In the genomic region with DNA sequence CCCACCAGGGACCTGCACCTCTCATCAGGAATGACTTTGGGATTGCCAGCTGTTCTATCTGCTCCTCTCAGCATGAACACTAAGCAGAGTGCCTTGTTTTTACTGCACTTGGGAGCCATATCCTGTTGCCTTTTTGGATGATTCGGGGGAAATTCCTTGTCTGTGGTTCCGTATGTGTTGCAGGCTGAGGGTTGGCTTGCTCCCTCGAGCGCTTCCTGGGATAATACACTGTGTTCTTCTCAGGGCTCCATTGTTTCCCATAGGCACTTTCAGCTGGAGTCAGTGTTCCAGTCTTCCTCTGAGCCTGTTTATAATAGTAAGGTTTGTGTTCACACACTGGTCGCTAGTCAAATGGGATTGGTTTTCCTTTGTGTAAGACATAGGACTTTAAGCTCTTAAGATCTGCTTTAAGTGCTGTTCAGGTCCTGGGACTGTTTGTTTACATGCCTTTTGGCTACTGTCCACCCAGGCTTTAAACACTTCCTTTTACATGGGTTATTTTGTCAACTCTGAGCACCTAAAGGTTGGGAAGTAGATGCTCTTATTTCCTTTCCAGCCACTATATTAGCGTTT, we compare ENCODE assay signal across 9 cellular contexts. TPM values are rescaled to one million over a fixed set of nuclear protein-coding genes. Genes with fewer than 3 reads are reported as not detected.
A peak's percentile ranks its signal among the peaks of the same experiment; 100 is the strongest.
DNase-seq lines count a peak whose midpoint lies in the region; FAIRE-seq and TF ChIP-seq lines count a peak whose summit lies in the region.
"Had no signal": no experiment of that assay in that cellular context is flagged by ENCODE, and none has a peak within 500 bp of the region (broad histone marks: within the 10 kb centered on the region; RNA-seq: fewer than 3 reads in every experiment).

No MANE protein-coding gene starts in this region.

- intact Hi-C loops in stomach (cut with DNase I; ENCODE audit: low total_unique reads): no loop called here

- H2AFZ ChIP-seq in keratinocyte (ENCODE audit: control insufficient read depth, low read length): peak overlapping the region; percentile 66

- H3K4me2 ChIP-seq in keratinocyte (ENCODE audit: control insufficient read depth, extremely low read depth, insufficient read depth, low read depth, low read length): peak overlapping the region; percentile 53

- H3K9me3 ChIP-seq in HUES64 (ENCODE audit: insufficient read depth, low read depth, low read length): no peaks in the 10 kb centered on the region
- no peaks in the 10 kb centered on the region for H3K9me3 ChIP-seq in keratinocyte (ENCODE audit: control insufficient read depth, low read depth, low read length)
- H3K9me3 ChIP-seq in stomach: no peaks in the 10 kb centered on the region
- H3K9me3 ChIP-seq: ascending aorta had no signal

- DNase-seq in SK-MEL-5 (ENCODE audit: low read depth, low spot score): peak; percentile 16
- no peak for DNase-seq in keratinocyte (ENCODE audit: low read depth, low spot score)
- no peak for DNase-seq in stomach
- DNase-seq in stimulated activated CD4-positive, alpha-beta T cell treated with anti-CD3 and anti-CD28 coated beads, Interleukin-2, amount 100 ng/mL, for 24 hours: no peak
- no peak for DNase-seq in nucleus accumbens (lab: John Stamatoyannopoulos, UW)
- no peak for DNase-seq in T-helper 2 cell
- DNase-seq: immature natural killer cell had no signal

- no peaks in the 10 kb centered on the region for H3K79me2 ChIP-seq in keratinocyte (ENCODE audit: control insufficient read depth, insufficient read depth, low read length)

- TF ChIP-seq CTCF in keratinocyte (optimal IDR thresholded peaks at IDR 0.05 in 1 of 3, IDR thresholded peaks at IDR 0.05 in 1 of 3, conservative IDR thresholded peaks at IDR 0.05 in 1 of 3; ENCODE audit: extremely low read depth in 1 of 3, insufficient read depth in 2 of 3, low read length in 3 of 3) (no peak), stomach (IDR thresholded peaks at IDR 0.05) (no peak)

- no peak for TF ChIP-seq EP300 in stomach (IDR thresholded peaks at IDR 0.05)

- no peaks in the 10 kb centered on the region for H3K27me3 ChIP-seq in HUES64 (ENCODE audit: insufficient read depth, low read length)
- no peaks in the 10 kb centered on the region for H3K27me3 ChIP-seq in keratinocyte (ENCODE audit: control insufficient read depth, extremely low read depth, insufficient read depth, low read length)
- H3K27me3 ChIP-seq in stomach: no peaks in the 10 kb centered on the region
- H3K27me3 ChIP-seq: ascending aorta had no signal

- 79% methylated on average over 6 of the region's 6 CpGs for WGBS in HUES64
- 38 to 61% (median 56%) methylated on average over 6 of the region's 6 CpGs for WGBS in stomach, 5 donors

- H3K9me1 ChIP-seq in keratinocyte (ENCODE audit: control insufficient read depth, extremely low read depth, insufficient read depth, low read length): no peaks in the 10 kb centered on the region

- H3K36me3 ChIP-seq in HUES64 (ENCODE audit: insufficient read depth, low read length) (peaks cover 3% of the 10 kb centered on the region; the same call in 1 of the 2 replicates), keratinocyte (ENCODE audit: control insufficient read depth in 2 of 2, extremely low read depth in 1 of 2, insufficient read depth in 2 of 2, low read length in 2 of 2) (no peaks in the 10 kb centered on the region), stomach (no peaks in the 10 kb centered on the region)
- H3K36me3 ChIP-seq: ascending aorta had no signal

- no peak for TF ChIP-seq POLR2A in stomach (IDR thresholded peaks at IDR 0.05)

- dilution Hi-C loops in keratinocyte (cut with MboI; ENCODE audit: extremely low pct_ligation_motif_present, low sequenced_read_pairs): no loop called here

- H3K4me3 ChIP-seq in HUES64 (ENCODE audit: low read length): no peak overlapping the region
- H3K4me3 ChIP-seq in keratinocyte (ENCODE audit: control insufficient read depth in 2 of 3, extremely low read depth in 1 of 3, insufficient read depth in 2 of 3, low read depth in 1 of 3, low read length in 3 of 3): no peak overlapping the region
- no peak overlapping the region for H3K4me3 ChIP-seq in stomach
- H3K4me3 ChIP-seq: ascending aorta had no signal

- 0 out of 2 replicates have a peak overlapping the region, but pooled peaks have one; percentile 8 for H3K9ac ChIP-seq in HUES64 (ENCODE audit: low read depth, low read length)
- no peak overlapping the region for H3K9ac ChIP-seq in keratinocyte (ENCODE audit: control insufficient read depth, extremely low read depth, insufficient read depth, low read length)

- no peak overlapping the region for H3K27ac ChIP-seq in HUES64 (ENCODE audit: low read depth, low read length)
- peak overlapping the region; percentile 39 for H3K27ac ChIP-seq in keratinocyte (ENCODE audit: control insufficient read depth, insufficient read depth, low read length)
- H3K27ac ChIP-seq in stomach: peak overlapping the region in 3 of 5 donors; percentile 42 to 66 (median 48)
- H3K27ac ChIP-seq: ascending aorta had no signal

- H4K20me1 ChIP-seq in keratinocyte (ENCODE audit: control insufficient read depth, extremely low read depth, insufficient read depth, low read length): no peaks in the 10 kb centered on the region

- H3K4me1 ChIP-seq in HUES64 (ENCODE audit: insufficient read depth, low read length) (peaks cover 32% of the 10 kb centered on the region; the same call in 1 of the 2 replicates), keratinocyte (ENCODE audit: control insufficient read depth, extremely low read depth, insufficient read depth, low read length) (peaks cover 47% of the 10 kb centered on the region), stomach (peaks cover 13 to 55% (median 30%) of the 10 kb centered on the region in 4 donors)

- peak; percentile 90 for FAIRE-seq in keratinocyte (lab: Jason Lieb, UNC)

- in situ Hi-C loops in SK-MEL-5 (cut with HindIII; ENCODE audit: low pct_unique_long_range_greater_than_20kb, low sequenced_read_pairs): no loop called here

RNA-seq across cellular contexts. Expression of a gene that starts 23.4 kb away (rescaled TPM):
- 23.5 TPM for polyA plus RNA-seq in HUES64 (2013, experiment 1 of 2)
- 32.3 TPM for polyA plus RNA-seq in HUES64 (2013, experiment 2 of 2)
- total RNA-seq in SK-MEL-5 (2014; rRNA removed; shearing (Covaris generic)): 0.05 TPM in 1 of 2 replicates, not detected in the other
- 0.20 and 3.7 TPM in 2 replicates for polyA plus RNA-seq in SK-MEL-5 (2015; cell fraction: cytosol; rRNA removed)
- 0.05 and 0.23 TPM in 2 replicates for polyA plus RNA-seq in SK-MEL-5 (2015; cell fraction: nucleus; rRNA removed)
- polyA plus RNA-seq in keratinocyte (9.3 to 11.3 TPM (median 11.2 TPM) in 3 replicates), stomach (10 to 100 TPM in 1 of 3 donors, 1 to 10 TPM in 2; 5.2 to 17.5 (median 8.8) TPM)
- 7.9 TPM for polyA plus RNA-seq in keratinocyte (2011; ENCODE audit: low read depth)
- 8.5 and 12.4 TPM in 2 replicates for polyA plus RNA-seq in keratinocyte (2011; cell fraction: cytosol; rRNA removed)
- 17.8 and 22.0 TPM in 2 replicates for polyA plus RNA-seq in keratinocyte (2011; cell fraction: nucleus; rRNA removed)
- polyA plus RNA-seq in keratinocyte (2012; ENCODE audit: low replicate concordance): 5.5 and 8.0 TPM in 2 replicates
- 16.0 to 20.6 TPM (median 16.2 TPM) in 3 replicates for polyA minus RNA-seq in keratinocyte
- 5.9 TPM for polyA minus RNA-seq in keratinocyte (2011; cell fraction: cytosol; rRNA and poly(A)+ RNA removed)
- 16.7 and 20.6 TPM in 2 replicates for polyA minus RNA-seq in keratinocyte (2011; cell fraction: nucleus; rRNA and poly(A)+ RNA removed)
- total RNA-seq in stomach: 10 to 100 TPM in 4 of 5 donors, 1 to 10 TPM in 1; 9.8 to 51.3 (median 32.2) TPM
- polyA plus RNA-seq: immature natural killer cell had no signal

Comparison
In these comparisons a context has a peak if more than half of its experiments do, and no peak if none do; other contexts are left out.
1. RNA of a gene that starts 23.4 kb away (total RNA-seq): 9.8 to 51.3 TPM in stomach; 0.05 TPM in SK-MEL-5; every median in the first group is over 10 times any median in the second.